In the genomic region with DNA sequence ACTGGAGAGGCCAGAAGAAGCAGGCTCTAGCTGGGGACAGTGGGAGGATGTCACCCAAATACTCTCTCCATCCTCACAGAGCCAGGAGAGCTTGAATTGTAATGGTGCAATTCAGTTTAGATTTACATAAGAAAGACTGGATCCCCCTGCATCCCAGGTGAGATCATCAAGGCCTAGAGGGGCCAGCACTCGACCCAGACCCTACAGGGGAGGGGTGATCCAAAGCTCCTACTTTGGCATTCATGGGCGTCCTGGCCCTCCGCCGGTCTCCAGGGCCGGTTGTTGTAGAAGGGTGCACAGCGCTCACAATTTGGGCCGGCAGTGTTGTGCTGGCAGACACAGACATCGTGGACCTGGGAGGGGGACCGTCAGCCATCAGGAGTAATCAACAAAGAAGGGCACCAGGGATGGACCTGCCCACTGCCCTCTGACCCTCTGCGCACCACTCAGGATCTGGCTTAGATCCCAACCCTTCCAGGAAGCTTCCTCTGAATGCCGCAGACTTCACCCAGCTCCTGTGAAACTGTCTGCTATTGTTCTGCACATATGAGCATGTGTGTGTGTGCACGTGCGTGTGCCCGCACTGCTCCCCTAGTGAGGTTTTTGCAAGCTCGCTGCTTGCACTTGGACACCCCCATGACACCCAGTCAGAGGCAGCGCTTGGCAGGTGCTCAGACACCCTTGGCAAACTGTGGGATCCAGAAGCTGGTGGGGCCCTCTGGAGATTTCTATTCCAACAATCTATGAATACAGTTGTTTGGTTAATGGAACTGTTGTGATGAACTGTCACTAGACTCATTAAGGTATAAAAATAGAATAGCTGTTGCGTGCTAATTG, we compare ENCODE assay signal across 1 cellular context.
TF ChIP-seq lines count a peak whose summit lies in the region.

No MANE protein-coding gene starts in this region.

TF ChIP-seq in PFSK-1, 5 proteins besides CTCF, POLR2A, EP300 and RAD21:
- TF ChIP-seq, protein P1, sequence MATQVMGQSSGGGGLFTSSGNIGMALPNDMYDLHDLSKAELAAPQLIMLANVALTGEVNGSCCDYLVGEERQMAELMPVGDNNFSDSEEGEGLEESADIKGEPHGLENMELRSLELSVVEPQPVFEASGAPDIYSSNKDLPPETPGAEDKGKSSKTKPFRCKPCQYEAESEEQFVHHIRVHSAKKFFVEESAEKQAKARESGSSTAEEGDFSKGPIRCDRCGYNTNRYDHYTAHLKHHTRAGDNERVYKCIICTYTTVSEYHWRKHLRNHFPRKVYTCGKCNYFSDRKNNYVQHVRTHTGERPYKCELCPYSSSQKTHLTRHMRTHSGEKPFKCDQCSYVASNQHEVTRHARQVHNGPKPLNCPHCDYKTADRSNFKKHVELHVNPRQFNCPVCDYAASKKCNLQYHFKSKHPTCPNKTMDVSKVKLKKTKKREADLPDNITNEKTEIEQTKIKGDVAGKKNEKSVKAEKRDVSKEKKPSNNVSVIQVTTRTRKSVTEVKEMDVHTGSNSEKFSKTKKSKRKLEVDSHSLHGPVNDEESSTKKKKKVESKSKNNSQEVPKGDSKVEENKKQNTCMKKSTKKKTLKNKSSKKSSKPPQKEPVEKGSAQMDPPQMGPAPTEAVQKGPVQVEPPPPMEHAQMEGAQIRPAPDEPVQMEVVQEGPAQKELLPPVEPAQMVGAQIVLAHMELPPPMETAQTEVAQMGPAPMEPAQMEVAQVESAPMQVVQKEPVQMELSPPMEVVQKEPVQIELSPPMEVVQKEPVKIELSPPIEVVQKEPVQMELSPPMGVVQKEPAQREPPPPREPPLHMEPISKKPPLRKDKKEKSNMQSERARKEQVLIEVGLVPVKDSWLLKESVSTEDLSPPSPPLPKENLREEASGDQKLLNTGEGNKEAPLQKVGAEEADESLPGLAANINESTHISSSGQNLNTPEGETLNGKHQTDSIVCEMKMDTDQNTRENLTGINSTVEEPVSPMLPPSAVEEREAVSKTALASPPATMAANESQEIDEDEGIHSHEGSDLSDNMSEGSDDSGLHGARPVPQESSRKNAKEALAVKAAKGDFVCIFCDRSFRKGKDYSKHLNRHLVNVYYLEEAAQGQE (IDR thresholded peaks at IDR 0.05; ENCODE audit: insufficient read depth in 1 of 2, low read depth in 2 of 2, low read length in 2 of 2) = no peak
- TF ChIP-seq FOXP2 (optimal IDR thresholded peaks at IDR 0.05; ENCODE audit: borderline replicate concordance, extremely low read depth, extremely low read length, insufficient read depth) = peak; percentile 22
- TF ChIP-seq POLR2AphosphoS5 (IDR thresholded peaks at IDR 0.05; ENCODE audit: low read depth, low read length) = no peak
- TF ChIP-seq SIN3A (IDR thresholded peaks at IDR 0.05; ENCODE audit: borderline replicate concordance, insufficient read depth, low read length) = no peak
- no peak for TF ChIP-seq TAF1 (IDR thresholded peaks at IDR 0.05; ENCODE audit: borderline replicate concordance, insufficient read depth, low read length)
